ENCODE assay signal across 14 cellular contexts in the genomic region with DNA sequence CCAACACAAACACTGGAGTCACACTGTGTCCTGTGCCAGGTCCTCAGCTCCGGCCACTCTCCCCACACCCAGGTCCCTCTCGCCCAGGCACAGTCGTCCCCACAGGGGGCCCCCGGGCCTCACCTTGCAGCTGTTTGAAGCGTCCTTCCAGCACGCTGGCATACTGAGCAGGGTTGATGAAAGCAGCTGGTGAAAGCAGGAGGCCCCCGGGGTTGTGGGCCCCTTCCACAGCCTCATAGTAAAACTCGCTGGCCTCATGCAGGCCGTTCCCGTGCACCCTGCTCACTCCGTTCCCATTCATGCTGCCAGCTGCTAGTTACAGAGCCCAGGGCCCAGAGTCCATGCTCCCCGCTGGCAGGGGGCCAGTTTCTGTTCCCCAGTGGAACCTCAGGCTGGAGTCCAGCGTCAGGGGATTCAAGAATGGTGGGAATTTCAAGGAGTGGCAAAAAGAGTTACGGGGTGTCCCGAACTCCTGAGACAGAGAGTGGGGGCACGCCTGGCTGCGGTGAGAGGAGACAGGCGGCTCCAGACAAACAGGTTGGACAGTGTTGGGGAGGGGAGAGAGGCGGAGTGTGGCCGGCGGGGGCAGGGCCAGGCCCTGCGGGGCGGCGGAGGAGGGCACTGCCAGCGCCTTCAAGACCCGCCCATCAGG. TPM values are rescaled to one million over a fixed set of nuclear protein-coding genes. Genes with fewer than 3 reads are reported as not detected.
DNase-seq lines count a peak whose midpoint lies in the region; ATAC-seq, FAIRE-seq and TF ChIP-seq lines count a peak whose summit lies in the region.
"Had no signal": no experiment of that assay in that cellular context is flagged by ENCODE, and none has a peak within 500 bp of the region (broad histone marks: within the 10 kb centered on the region; RNA-seq: fewer than 3 reads in every experiment).

No MANE protein-coding gene starts in this region.

- H3K9me2 ChIP-seq in GM23338 (ENCODE audit: insufficient read depth) (no peaks in the 10 kb centered on the region), PC-3 (replicated peaks; ENCODE audit: low read length) (no peaks in the 10 kb centered on the region), OCI-LY7 (ENCODE audit: insufficient read depth, low read length) (no peaks in the 10 kb centered on the region)

- H3K9me3 Mint-ChIP-seq in GM23338: no peaks in the 10 kb centered on the region
- no peaks in the 10 kb centered on the region for H3K9me3 Mint-ChIP-seq in activated T-cell treated with anti-CD3 and anti-CD28 coated beads, Interleukin-2, amount 50 U/mL, for 4 hours
- H3K9me3 Mint-ChIP-seq: activated CD4-positive, alpha-beta memory T cell treated with anti-CD3 and anti-CD28 coated beads for 36 hours had no signal

- TF ChIP-seq CTCF in GM23338 (conservative IDR thresholded peaks at IDR 0.05; ENCODE audit: low read depth in 2 of 2): peak; percentile 34 to 58
- TF ChIP-seq CTCF in VCaP (conservative IDR thresholded peaks at IDR 0.05): peak; percentile 75
- TF ChIP-seq CTCF in prostate gland (IDR thresholded peaks at IDR 0.05): peak in 3 of 4 experiments; percentile 21 to 37 (median 34)
- no peak for TF ChIP-seq CTCF in PC-3 (conservative IDR thresholded peaks at IDR 0.05; ENCODE audit: low read depth, low read length)
- no peak for TF ChIP-seq CTCF in OCI-LY7 (conservative IDR thresholded peaks at IDR 0.05; ENCODE audit: low read length)

- H3K27ac ChIP-seq in GM23338 (ENCODE audit: low read depth) (no peak overlapping the region), VCaP (peak overlapping the region; percentile 97), prostate gland (peak overlapping the region; percentile 78 to 79), PC-3 (ENCODE audit: low read length) (no peak overlapping the region), OCI-LY7 (ENCODE audit: low read depth, low read length, poor library complexity, severe bottlenecking) (no peak overlapping the region)

- intact Hi-C loops in prostate gland (cut with DNase I): no loop called here
- intact Hi-C loops in PC-3 (cut with micrococcal nuclease): no loop called here
- intact Hi-C loops in OCI-LY7 (cut with micrococcal nuclease; ENCODE audit: unreplicated experiment): no loop called here

- peaks cover 52% of the 10 kb centered on the region for H3K4me1 Mint-ChIP-seq in GM23338
- peaks cover 6% of the 10 kb centered on the region for H3K4me1 Mint-ChIP-seq in activated T-cell treated with anti-CD3 and anti-CD28 coated beads, Interleukin-2, amount 50 U/mL, for 4 hours (ENCODE audit: low read depth)

- peak; percentile 79 for ATAC-seq in GM23338
- ATAC-seq in activated T-cell treated with anti-CD3 and anti-CD28 coated beads, Interleukin-2, amount 50 U/mL, for 4 hours: no peak
- no peak for ATAC-seq in PC-3
- ATAC-seq: HCT116 had no signal

- CTCF ChIA-PET in PC-3 (lab: Charles Lee): no interaction called here
- CTCF ChIA-PET in OCI-LY7 (lab: Charles Lee; ENCODE audit: unreplicated experiment): no interaction called here

- no peak overlapping the region for H3K9ac ChIP-seq in PC-3 (ENCODE audit: low read length)

- TF ChIP-seq POLR2A in prostate gland (IDR thresholded peaks at IDR 0.05) (peak; percentile 43), GM12892 (IDR thresholded peaks at IDR 0.05; ENCODE audit: low read depth, low read length) (no peak)

- peaks cover 23% of the 10 kb centered on the region for H3K4me1 ChIP-seq in GM23338 (ENCODE audit: insufficient read depth)
- peaks cover 4% of the 10 kb centered on the region for H3K4me1 ChIP-seq in prostate gland (replicated peaks)
- peaks cover 35% of the 10 kb centered on the region for H3K4me1 ChIP-seq in PC-3 (ENCODE audit: insufficient read depth, low read length)
- H3K4me1 ChIP-seq in OCI-LY7 (ENCODE audit: insufficient read depth, low read length, poor library complexity, severe bottlenecking): peaks cover 6% of the 10 kb centered on the region
- H3K4me1 ChIP-seq: BE2C had no signal

- peak overlapping the region; percentile 66; the same call in 2 of the 3 replicates for H3K4me3 Mint-ChIP-seq in GM23338
- no peak overlapping the region for H3K4me3 Mint-ChIP-seq in activated T-cell treated with anti-CD3 and anti-CD28 coated beads, Interleukin-2, amount 50 U/mL, for 4 hours
- H3K4me3 Mint-ChIP-seq: activated CD4-positive, alpha-beta memory T cell treated with anti-CD3 and anti-CD28 coated beads for 36 hours; activated naive CD8-positive, alpha-beta T cell had no signal

- BruUV-seq in PC-3 (replicated peaks; lab: Mats Ljungman, UMichigan): no TSS peak
- BruUV-seq in OCI-LY7 (replicated peaks; lab: Mats Ljungman, UMichigan): no TSS peak

- peaks cover 18% of the 10 kb centered on the region for H3K27me3 Mint-ChIP-seq in GM23338 (ENCODE audit: insufficient read depth, low read depth, poor library complexity)
- H3K27me3 Mint-ChIP-seq in activated T-cell treated with anti-CD3 and anti-CD28 coated beads, Interleukin-2, amount 50 U/mL, for 4 hours (ENCODE audit: low read depth): peaks cover 44% of the 10 kb centered on the region

- H4K20me1 ChIP-seq in GM23338 (replicated peaks; ENCODE audit: insufficient read depth): peaks cover 3% of the 10 kb centered on the region; the same call in 1 of the 2 replicates
- H4K20me1 ChIP-seq in PC-3 (ENCODE audit: low read length): no peaks in the 10 kb centered on the region
- H4K20me1 ChIP-seq in OCI-LY7 (ENCODE audit: insufficient read depth, low read length): no peaks in the 10 kb centered on the region

- H2AFZ ChIP-seq in GM23338: peak overlapping the region; percentile 94
- H2AFZ ChIP-seq in PC-3 (ENCODE audit: low read length): no peak overlapping the region
- H2AFZ ChIP-seq in OCI-LY7 (ENCODE audit: low read length): no peak overlapping the region

- H3K79me2 ChIP-seq in GM23338 (replicated peaks; ENCODE audit: insufficient read depth) (no peaks in the 10 kb centered on the region), PC-3 (ENCODE audit: low read length) (peaks cover 21% of the 10 kb centered on the region), OCI-LY7 (ENCODE audit: insufficient read depth, low read depth, low read length) (no peaks in the 10 kb centered on the region)

- DNase-seq in GM23338 (ENCODE audit: low spot score) (peak; percentile 71), iPS-NIHi7 (ENCODE audit: extremely low spot score) (peak; percentile 43), prostate gland (ENCODE audit: low spot score) (peak; percentile 80), PC-3 (no peak), GM12892 (ENCODE audit: insufficient read length) (no peak), OCI-LY7 (ENCODE audit: low spot score) (no peak)
- DNase-seq in activated T-cell treated with anti-CD3 and anti-CD28 coated beads, Interleukin-2, amount 50 U/mL, for 4 hours: no peak
- DNase-seq: activated CD4-positive, alpha-beta memory T cell treated with anti-CD3 and anti-CD28 coated beads for 36 hours; BE2C; effector CD4-positive, alpha-beta T cell; T-helper 1 cell had no signal

- H3K27ac Mint-ChIP-seq in GM23338: peak overlapping the region; percentile 41
- H3K27ac Mint-ChIP-seq: activated CD4-positive, alpha-beta memory T cell treated with anti-CD3 and anti-CD28 coated beads for 36 hours; activated naive CD8-positive, alpha-beta T cell had no signal

- H3K36me3 ChIP-seq in GM23338 (ENCODE audit: insufficient read depth) (no peaks in the 10 kb centered on the region), prostate gland (no peaks in the 10 kb centered on the region), PC-3 (ENCODE audit: low read depth, low read length) (peaks cover 32% of the 10 kb centered on the region), OCI-LY7 (ENCODE audit: insufficient read depth, low read length) (no peaks in the 10 kb centered on the region)

- H3K27me3 ChIP-seq in GM23338 (ENCODE audit: insufficient read depth): no peaks in the 10 kb centered on the region
- H3K27me3 ChIP-seq in prostate gland (replicated peaks; ENCODE audit: insufficient read depth): no peaks in the 10 kb centered on the region
- no peaks in the 10 kb centered on the region for H3K27me3 ChIP-seq in PC-3 (ENCODE audit: low read length)
- H3K27me3 ChIP-seq: BE2C had no signal

- FAIRE-seq in GM12892 (lab: Jason Lieb, UNC): no peak

- POLR2A ChIA-PET in PC-3 (lab: Charles Lee; ENCODE audit: unreplicated experiment) (no interaction called here), OCI-LY7 (lab: Charles Lee) (no interaction called here)

- WGBS in prostate gland: 35% methylated on average over 26 of the region's 26 CpGs

- H3K4me2 ChIP-seq in GM23338: peak overlapping the region; percentile 78
- no peak overlapping the region for H3K4me2 ChIP-seq in PC-3 (ENCODE audit: low read length)
- H3K4me2 ChIP-seq in OCI-LY7 (ENCODE audit: low read length): no peak overlapping the region

- no peaks in the 10 kb centered on the region for H3K9me3 ChIP-seq in prostate gland
- no peaks in the 10 kb centered on the region for H3K9me3 ChIP-seq in PC-3 (ENCODE audit: low read length)
- H3K9me3 ChIP-seq in OCI-LY7 (ENCODE audit: low read length): no peaks in the 10 kb centered on the region
- H3K9me3 ChIP-seq: BE2C had no signal

- H3F3A ChIP-seq in GM23338 (replicated peaks; ENCODE audit: low read depth) (peaks cover 16% of the 10 kb centered on the region; the same call in 1 of the 2 replicates), PC-3 (ENCODE audit: low read length, unreplicated experiment) (no peaks in the 10 kb centered on the region)

- H3K36me3 Mint-ChIP-seq in GM23338 (ENCODE audit: low read depth): peaks cover 26% of the 10 kb centered on the region
- H3K36me3 Mint-ChIP-seq in activated T-cell treated with anti-CD3 and anti-CD28 coated beads, Interleukin-2, amount 50 U/mL, for 4 hours (ENCODE audit: insufficient read depth): no peaks in the 10 kb centered on the region
- H3K36me3 Mint-ChIP-seq: activated CD4-positive, alpha-beta memory T cell treated with anti-CD3 and anti-CD28 coated beads for 36 hours; activated naive CD8-positive, alpha-beta T cell had no signal

- H3K4me3 ChIP-seq in GM23338 (peak overlapping the region; percentile 34), prostate gland (peak overlapping the region; percentile 30 to 33), PC-3 (ENCODE audit: low read length) (no peak overlapping the region), OCI-LY7 (ENCODE audit: low read depth, low read length, poor library complexity, severe bottlenecking) (no peak overlapping the region)

RNA-seq across cellular contexts. Expression of a gene that starts 10.6 kb away (rescaled TPM):
- total RNA-seq in GM23338 (2014; rRNA removed; shearing (Covaris generic)): 28.9 and 49.1 TPM in 2 replicates
- polyA plus RNA-seq in GM23338 (2016; fragmentation: Nextera tagmentation; extraction: Ambion mirVana): 6.9 and 7.7 TPM in 2 replicates
- 100 to 1,000 TPM; 139 to 140 TPM for total RNA-seq in prostate gland
- under 1 TPM; 0.81 to 0.92 (median 0.82) TPM for total RNA-seq in activated T-cell treated with anti-CD3 and anti-CD28 coated beads, Interleukin-2, amount 50 U/mL, for 4 hours
- total RNA-seq in PC-3 (2014; rRNA removed): 74.9 and 154 TPM in 2 replicates
- 0.06 TPM for polyA plus RNA-seq in GM12892 (2012; ENCODE audit: missing spikeins)
- 22.7 and 25.2 TPM in 2 replicates for total RNA-seq in OCI-LY7 (2014; rRNA removed; shearing (Covaris generic))
- 13.0 and 16.2 TPM in 2 replicates for total RNA-seq in OCI-LY7 (2022)

RNA-seq across cellular contexts. Expression of a gene that starts 40.8 kb away (rescaled TPM):
- 22.9 and 31.0 TPM in 2 replicates for total RNA-seq in GM23338 (2014; rRNA removed; shearing (Covaris generic))
- polyA plus RNA-seq in GM23338 (2016; fragmentation: Nextera tagmentation; extraction: Ambion mirVana): 21.1 and 28.0 TPM in 2 replicates
- total RNA-seq in prostate gland: 10 to 100 TPM; 15.5 to 40.7 TPM
- 10 to 100 TPM in 2 of 3 donors, 1 to 10 TPM in 1; 9.0 to 14.9 (median 12.5) TPM for total RNA-seq in activated T-cell treated with anti-CD3 and anti-CD28 coated beads, Interleukin-2, amount 50 U/mL, for 4 hours
- 31.4 and 40.2 TPM in 2 replicates for total RNA-seq in PC-3 (2014; rRNA removed)
- polyA plus RNA-seq in GM12892 (2012; ENCODE audit: missing spikeins): 16.9 TPM
- total RNA-seq in OCI-LY7 (2014; rRNA removed; shearing (Covaris generic)): 29.1 and 40.0 TPM in 2 replicates
- total RNA-seq in OCI-LY7 (2022): 38.3 and 39.4 TPM in 2 replicates

Comparison
In these comparisons a context has a peak if more than half of its experiments do, and no peak if none do; other contexts are left out.
1. DNase-seq: peak in GM23338 (single experiment), iPS-NIHi7 (single experiment) and prostate gland (single experiment); none in activated T-cell treated with anti-CD3 and anti-CD28 coated beads, Interleukin-2, amount 50 U/mL, for 4 hours (single experiment), PC-3 (single experiment), GM12892 (single experiment) and OCI-LY7 (single experiment).
2. H3K27ac ChIP-seq: peak in VCaP (single experiment) and prostate gland (2 of 2); none in GM23338 (single experiment), PC-3 (single experiment) and OCI-LY7 (single experiment).
3. H3K4me3 ChIP-seq: peak in GM23338 (single experiment) and prostate gland (2 of 2); none in PC-3 (single experiment) and OCI-LY7 (single experiment).
4. CTCF ChIP-seq: peak in GM23338 (2 of 2), VCaP (single experiment) and prostate gland (3 of 4); none in PC-3 (single experiment) and OCI-LY7 (single experiment).
5. RNA of a gene that starts 10.6 kb away (total RNA-seq): 139 to 140 TPM in prostate gland, 74.9 to 154 TPM in PC-3, 28.9 to 49.1 TPM in GM23338 and 13.0 to 25.2 TPM in OCI-LY7; 0.81 to 0.92 TPM in activated T-cell treated with anti-CD3 and anti-CD28 coated beads, Interleukin-2, amount 50 U/mL, for 4 hours; every median in the first group is over 4 times any median in the second.